In genomic region chr12:120583478-120584030, GRCh38 we compare ENCODE assay signal across 8 cellular contexts. TPM values are rescaled to one million over a fixed set of nuclear protein-coding genes. Genes with fewer than 3 reads are reported as not detected.
A peak's percentile ranks its signal among the peaks of the same experiment; 100 is the strongest.
DNase-seq lines count a peak whose midpoint lies in the region; ATAC-seq and TF ChIP-seq lines count a peak whose summit lies in the region.

No MANE protein-coding gene starts in this region.

- POLR2A ChIA-PET in A673 (lab: Charles Lee; ENCODE audit: low non-redundant PET), result no interaction called here

- ATAC-seq in central memory CD8-positive, alpha-beta T cell (replicated peaks; ENCODE audit: extremely low read depth, poor library complexity, severe bottlenecking), result no peak
- ATAC-seq in left colon (peak; percentile 30), HG03520 (IDR thresholded peaks at IDR 0.05; ENCODE audit: unreplicated experiment) (no peak)

- H3K36me3 Mint-ChIP-seq in central memory CD8-positive, alpha-beta T cell (ENCODE audit: insufficient read depth), result peaks cover 24% of the 10 kb centered on the region

- peak overlapping the region; percentile 71 for H3K4me3 Mint-ChIP-seq in central memory CD8-positive, alpha-beta T cell

- H3K27me3 ChIP-seq in A673 (replicated peaks; ENCODE audit: insufficient read depth, low read depth, low read length, poor library complexity), result no peaks in the 10 kb centered on the region

- H3K4me3 ChIP-seq in A673 (ENCODE audit: low read depth, low read length, poor library complexity, severe bottlenecking), result peak overlapping the region; percentile 44

- no peak overlapping the region for H3K27ac ChIP-seq in A673 (ENCODE audit: low read depth, low read length, poor library complexity, severe bottlenecking)

- H3K9me3 ChIP-seq in A673 (ENCODE audit: low read depth, low read length, poor library complexity, severe bottlenecking), result no peaks in the 10 kb centered on the region

- intact Hi-C loops in A673 (cut with micrococcal nuclease; ENCODE audit: unreplicated experiment) (loop anchor here (1.0 to 5.0 kb wide), 5 partner anchors 64 to 529 kb away; no protein-coding TSS in a partner anchor), left colon (cut with DNase I, micrococcal nuclease) (loop anchor here in 1 of 2 donors (2.0 to 10.0 kb wide), 3 partner anchors 61 to 391 kb away; partner anchors contain the start of genes CABP1 and HNF1A)

- H3K4me1 Mint-ChIP-seq in central memory CD8-positive, alpha-beta T cell, result peaks cover 29% of the 10 kb centered on the region

- no peaks in the 10 kb centered on the region for H3K9me3 Mint-ChIP-seq in central memory CD8-positive, alpha-beta T cell

- peaks cover 10% of the 10 kb centered on the region for H3K4me1 ChIP-seq in A673 (ENCODE audit: insufficient read depth, low read length, poor library complexity, severe bottlenecking)

- H3K36me3 ChIP-seq in A673 (ENCODE audit: insufficient read depth, low read length, poor library complexity, severe bottlenecking), result peaks cover 5% of the 10 kb centered on the region

- peak overlapping the region; percentile 65 for H3K27ac Mint-ChIP-seq in central memory CD8-positive, alpha-beta T cell (ENCODE audit: low read depth)

- TF ChIP-seq CTCF in A673 (conservative IDR thresholded peaks at IDR 0.05; ENCODE audit: low read depth, low read length) (peak; percentile 95), GM20000 (IDR thresholded peaks at IDR 0.05; ENCODE audit: extremely low read depth, missing control alignments) (peak; percentile 66)

- DNase-seq in A673 (ENCODE audit: low spot score) (peak; percentile 86), GM20000 (ENCODE audit: low spot score) (peak; percentile 87), NCI-H446 (lab: John Stamatoyannopoulos, UW) (peak; percentile 49 to 77), left colon (peak; percentile 65 to 83)
- DNase-seq in activated CD4-positive, alpha-beta T cell treated with anti-CD3 and anti-CD28 coated beads for 24 hours (ENCODE audit: low read depth in 2 of 2), result peak; percentile 79 to 82
- DNase-seq in central memory CD8-positive, alpha-beta T cell (ENCODE audit: low spot score in 2 of 2), result peak; percentile 64 to 81
- peak; percentile 85 to 90 for DNase-seq in stimulated activated CD4-positive, alpha-beta T cell treated with anti-CD3 and anti-CD28 coated beads, Interleukin-2, amount 100 ng/mL, for 48 hours

- CTCF ChIA-PET in A673 (lab: Charles Lee), result interaction anchor here (0.6 to 1.2 kb wide), 2 partner anchors 320 to 388 kb away, joined by 3 to 4 read pairs; no protein-coding TSS in a partner anchor

- no peaks in the 10 kb centered on the region for H3K27me3 Mint-ChIP-seq in central memory CD8-positive, alpha-beta T cell

- BruUV-seq in A673 (replicated peaks; lab: Mats Ljungman, UMichigan), result no TSS peak

RNA-seq across cellular contexts. Expression of gene POP5, which starts 2.4 kb away (rescaled TPM):
- total RNA-seq in A673 (2021), result 41.0 and 42.4 TPM in 2 replicates
- total RNA-seq in left colon, result 10 to 100 TPM; 28.5 to 34.5 TPM

RNA-seq across cellular contexts. Expression of gene RNF10, which starts 49.4 kb away (rescaled TPM):
- total RNA-seq in A673 (2021), result 225 and 240 TPM in 2 replicates
- total RNA-seq in left colon, result 100 to 1,000 TPM; 211 to 223 TPM

RNA-seq across cellular contexts. Expression of gene COQ5, which starts 54.6 kb away (rescaled TPM):
- total RNA-seq in A673 (2021), result 36.5 and 40.4 TPM in 2 replicates
- total RNA-seq in left colon, result 10 to 100 TPM; 31.2 to 35.1 TPM

RNA-seq across cellular contexts. Expression of gene CABP1, which starts 56.9 kb away (rescaled TPM):
- total RNA-seq in A673 (2021), result 1.2 and 1.6 TPM in 2 replicates
- 1 to 10 TPM; 1.2 to 2.5 TPM for total RNA-seq in left colon
